Comparison of ENCODE assay signal across 14 cellular contexts in genomic region chr10:93403152-93403551, GRCh38.
DNase-seq lines count a peak whose midpoint lies in the region; ATAC-seq, FAIRE-seq and TF ChIP-seq lines count a peak whose summit lies in the region.
"Had no signal": no experiment of that assay in that cellular context is flagged by ENCODE, and none has a peak within 500 bp of the region (broad histone marks: within the 10 kb centered on the region; RNA-seq: fewer than 3 reads in every experiment).

No MANE protein-coding gene starts in this region.

- H3K4me1 ChIP-seq in H1 (replicated peaks in 1 of 4; ENCODE audit: control insufficient read depth in 3 of 4, insufficient read depth in 4 of 4, low read length in 3 of 4) (no peaks in the 10 kb centered on the region), osteoblast (ENCODE audit: insufficient read depth, low read length) (peaks cover 6% of the 10 kb centered on the region)

- H3K56ac ChIP-seq in H1 (replicated peaks; ENCODE audit: insufficient read length, low read depth, low read length): no peak overlapping the region

- no peak overlapping the region for H2BK15ac ChIP-seq in H1 (ENCODE audit: low read length)

- H2BK5ac ChIP-seq in H1 (ENCODE audit: low read depth, low read length): no peak overlapping the region

- no peak overlapping the region for H4K8ac ChIP-seq in H1 (ENCODE audit: extremely low read depth, insufficient read depth, low read length)

- no peak overlapping the region for H3K23ac ChIP-seq in H1 (ENCODE audit: insufficient read length)

- no peak for TF ChIP-seq CTCF in H1 (IDR thresholded peaks at IDR 0.05; ENCODE audit: control extremely low read depth in 1 of 3, insufficient read depth in 1 of 3, low read depth in 1 of 3, low read length in 3 of 3)
- TF ChIP-seq CTCF in osteoblast (IDR thresholded peaks at IDR 0.05; ENCODE audit: extremely low read depth, low read depth, low read length): no peak

- CTCF ChIA-PET in H1 (lab: Charles Lee; ENCODE audit: partially characterized antibody): interaction anchor here (0.9 to 3.3 kb wide), 7 partner anchors 12 to 80 kb away, joined by 3 to 18 read pairs (median 4); partner anchors contain the start of gene MYOF

- DNase-seq in left ventricle myocardium superior (no peak), Right ventricle myocardium inferior (ENCODE audit: missing footprints) (no peak), H1 (ENCODE audit: low read depth in 1 of 2, low spot score in 2 of 2) (no peak), osteoblast (ENCODE audit: insufficient read length, low spot score, missing footprints) (no peak), NCI-H524 treated with DMSO at 0.1 percent for 48 hours (lab: John Stamatoyannopoulos, UW) (no peak)
- no peak for DNase-seq in stimulated activated CD4-positive, alpha-beta T cell treated with anti-CD3 and anti-CD28 coated beads, Interleukin-4, amount 100 ng/mL, for 4 hours
- DNase-seq: DMS 273 treated with DMSO at 0.1 percent for 48 hours, NCI-H187 treated with DMSO at 0.1 percent for 48 hours, NCI-H2171, NCI-H446 treated with DMSO at 0.1 percent for 48 hours, NCI-H774, SHP77 treated with DMSO at 0.1 percent for 48 hours had no signal

- H3K36me3 ChIP-seq in H1 (ENCODE audit: control insufficient read depth in 2 of 4, insufficient read depth in 4 of 4, low read length in 3 of 4) (no peaks in the 10 kb centered on the region), osteoblast (ENCODE audit: insufficient read depth, low read length) (peaks cover 89% of the 10 kb centered on the region)

- no peak overlapping the region for H3K14ac ChIP-seq in H1 (ENCODE audit: insufficient read length)

- POLR2A ChIA-PET in H1 (lab: Charles Lee; ENCODE audit: partially characterized antibody): interaction anchor here (1.7 kb wide), 1 partner anchor 27 kb away, joined by 3 read pairs; no protein-coding TSS in a partner anchor

- H3K23me2 ChIP-seq in H1 (ENCODE audit: low read depth, low read length): no peaks in the 10 kb centered on the region

- H3K27ac ChIP-seq in H1 (ENCODE audit: low read depth, low read length): no peak overlapping the region
- peak overlapping the region; percentile 20 for H3K27ac ChIP-seq in osteoblast (ENCODE audit: low read depth, low read length)

- H2BK12ac ChIP-seq in H1 (ENCODE audit: low read depth, low read length): no peak overlapping the region

- H3K9ac ChIP-seq in H1 (replicated peaks in 1 of 4; ENCODE audit: extremely low read depth in 1 of 4, low read depth in 3 of 4, low read length in 3 of 4): no peak overlapping the region

- H3K4me3 ChIP-seq in H1 (ENCODE audit: extremely low read depth in 1 of 4, insufficient read depth in 2 of 4, low read depth in 3 of 4, low read length in 4 of 4) (no peak overlapping the region), osteoblast (ENCODE audit: insufficient read depth, low read length) (no peak overlapping the region)

- H3K4ac ChIP-seq in H1 (replicated peaks; ENCODE audit: insufficient read length, low read depth, low read length): no peak overlapping the region

- intact Hi-C loops in left ventricle myocardium superior (cut with micrococcal nuclease): no loop called here
- intact Hi-C loops in Right ventricle myocardium inferior (cut with DNase I): no loop called here

- H2AFZ ChIP-seq in H1 (ENCODE audit: low read length) (no peak overlapping the region), osteoblast (ENCODE audit: low read length) (no peak overlapping the region)

- H4K5ac ChIP-seq in H1 (ENCODE audit: insufficient read length, low read depth, low read length): no peak overlapping the region

- no peaks in the 10 kb centered on the region for H3K27me3 ChIP-seq in H1 (replicated peaks in 1 of 4; ENCODE audit: control insufficient read depth in 3 of 4, extremely low read depth in 1 of 4, insufficient read depth in 3 of 4, low read length in 3 of 4)
- H3K27me3 ChIP-seq in osteoblast (ENCODE audit: insufficient read depth, low read length): no peaks in the 10 kb centered on the region

- H3K79me1 ChIP-seq in H1 (ENCODE audit: low read depth, low read length): no peaks in the 10 kb centered on the region

- H2BK120ac ChIP-seq in H1 (replicated peaks; ENCODE audit: low read depth, low read length): no peak overlapping the region

- H3K79me2 ChIP-seq in H1 (ENCODE audit: control insufficient read depth in 1 of 2, insufficient read depth in 2 of 2, low read length in 2 of 2) (no peaks in the 10 kb centered on the region), osteoblast (ENCODE audit: insufficient read depth, low read length) (peaks cover 19% of the 10 kb centered on the region)

- TF ChIP-seq POLR2A in H1 (IDR thresholded peaks at IDR 0.05; ENCODE audit: control extremely low read depth in 1 of 2, low read depth in 2 of 2, low read length in 2 of 2): no peak

- no peak for FAIRE-seq in H1 (lab: Jason Lieb, UNC)

- H3K4me2 ChIP-seq in H1 (ENCODE audit: insufficient read depth in 1 of 2, low read depth in 2 of 2, low read length in 2 of 2) (no peak overlapping the region), osteoblast (ENCODE audit: insufficient read depth, low read length) (no peak overlapping the region)

- H3K18ac ChIP-seq in H1 (ENCODE audit: extremely low read depth, low read length): no peak overlapping the region

- H4K91ac ChIP-seq in H1 (replicated peaks; ENCODE audit: insufficient read length, low read length): no peak overlapping the region

- ATAC-seq in left ventricle myocardium superior: peak; percentile 6
- ATAC-seq in Right ventricle myocardium inferior: no peak
- no peak for ATAC-seq in HG02798 (IDR thresholded peaks at IDR 0.05; ENCODE audit: poor library complexity, unreplicated experiment)
- ATAC-seq: CD8-positive, alpha-beta T cell had no signal

- no peak for TF ChIP-seq EP300 in H1 (IDR thresholded peaks at IDR 0.05; ENCODE audit: borderline replicate concordance in 1 of 2, low read depth in 2 of 2, low read length in 2 of 2)

- no peak overlapping the region for H2AK5ac ChIP-seq in H1 (ENCODE audit: low read depth, low read length)

- H4K20me1 ChIP-seq in H1 (replicated peaks in 1 of 2; ENCODE audit: control insufficient read depth in 1 of 2, insufficient read depth in 2 of 2, low read length in 2 of 2) (no peaks in the 10 kb centered on the region), osteoblast (ENCODE audit: insufficient read depth, low read length) (no peaks in the 10 kb centered on the region)

- no peaks in the 10 kb centered on the region for H3K9me3 ChIP-seq in H1 (ENCODE audit: insufficient read depth in 2 of 2, low read depth in 1 of 2, low read length in 1 of 2)
- no peaks in the 10 kb centered on the region for H3K9me3 ChIP-seq in osteoblast (ENCODE audit: low read depth, low read length)

- no peak for TF ChIP-seq RAD21 in H1 (IDR thresholded peaks at IDR 0.05 in 1 of 2, conservative IDR thresholded peaks at IDR 0.05 in 1 of 2; ENCODE audit: low read depth in 2 of 2, low read length in 2 of 2)

- H2BK20ac ChIP-seq in H1 (ENCODE audit: low read length): no peak overlapping the region

TF ChIP-seq in H1, 55 proteins besides CTCF, POLR2A, EP300 and RAD21:
- TF ChIP-seq BACH1 (IDR thresholded peaks at IDR 0.05; ENCODE audit: low read length): no peak
- no peak for TF ChIP-seq TAF7 (optimal IDR thresholded peaks at IDR 0.05; ENCODE audit: borderline replicate concordance, low read depth, low read length)
- no peak for TF ChIP-seq JUN (IDR thresholded peaks at IDR 0.05; ENCODE audit: low read depth, low read length)
- 0 out of 2 replicates have a peak, but pooled peaks have one; percentile 34 for TF ChIP-seq KDM1A (IDR thresholded peaks at IDR 0.05; ENCODE audit: borderline replicate concordance, low read length)
- TF ChIP-seq BRCA1 (IDR thresholded peaks at IDR 0.05; ENCODE audit: low read depth, low read length): no peak
TF ChIP-seq in H1: peak in this region for 1.
